Comparison of ENCODE assay signal across 15 cellular contexts in the genomic region with DNA sequence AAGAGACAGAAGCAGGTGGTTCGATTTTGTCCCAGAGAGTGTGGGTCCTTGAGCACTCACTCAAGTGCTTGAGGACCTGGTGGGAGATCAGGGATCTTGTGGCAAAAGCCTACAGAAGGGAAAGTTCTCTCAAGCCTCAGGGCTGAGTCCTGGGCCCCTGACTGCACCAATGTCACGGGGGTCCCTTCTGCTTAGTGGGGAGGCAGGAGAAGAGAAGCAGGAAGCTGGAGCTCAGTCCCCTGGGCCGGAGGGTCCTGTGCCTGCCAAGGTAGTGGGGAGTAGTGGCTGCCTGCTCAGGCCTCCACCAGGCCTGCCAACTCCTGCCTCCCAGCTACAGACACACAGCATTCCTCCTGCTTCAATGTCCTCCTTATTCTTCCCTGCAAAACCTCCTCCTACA. TPM values are rescaled to one million over a fixed set of nuclear protein-coding genes. Genes with fewer than 3 reads are reported as not detected.
DNase-seq lines count a peak whose midpoint lies in the region; ATAC-seq and TF ChIP-seq lines count a peak whose summit lies in the region.
"Had no signal": no experiment of that assay in that cellular context is flagged by ENCODE, and none has a peak within 500 bp of the region (broad histone marks: within the 10 kb centered on the region; RNA-seq: fewer than 3 reads in every experiment).

No MANE protein-coding gene starts in this region.

- TF ChIP-seq CTCF in dorsolateral prefrontal cortex (IDR thresholded peaks at IDR 0.05 in 54 of 56, conservative IDR thresholded peaks at IDR 0.05 in 2 of 56; ENCODE audit: low read depth in 1 of 56, partially characterized antibody in 56 of 56) (no peak), osteoblast (IDR thresholded peaks at IDR 0.05; ENCODE audit: extremely low read depth, low read depth, low read length) (no peak)

- ATAC-seq in activated CD8-positive, alpha-beta memory T cell treated with anti-CD3 and anti-CD28 coated beads, Interleukin-2, amount 10 ng/mL, durations not matched to agents 7 days and 5 days: no peak
- ATAC-seq in GM21515 (IDR thresholded peaks at IDR 0.05; ENCODE audit: unreplicated experiment): no peak

- no peak overlapping the region for H3K27ac Mint-ChIP-seq in activated CD8-positive, alpha-beta memory T cell treated with anti-CD3 and anti-CD28 coated beads, Interleukin-2, amount 10 ng/mL, durations not matched to agents 7 days and 5 days
- H3K27ac Mint-ChIP-seq: CD4-positive, alpha-beta memory T cell had no signal

- CTCF ChIA-PET in activated CD8-positive, alpha-beta memory T cell treated with anti-CD3 and anti-CD28 coated beads, Interleukin-2, amount 10 ng/mL, durations not matched to agents 7 days and 5 days (lab: Charles Lee): no interaction called here

- no peaks in the 10 kb centered on the region for H3K36me3 Mint-ChIP-seq in activated CD8-positive, alpha-beta memory T cell treated with anti-CD3 and anti-CD28 coated beads, Interleukin-2, amount 10 ng/mL, durations not matched to agents 7 days and 5 days

- peak overlapping the region in 30 of 59 donors; percentile 1 to 85 (median 52) for H3K27ac ChIP-seq in dorsolateral prefrontal cortex
- H3K27ac ChIP-seq in osteoblast (ENCODE audit: low read depth, low read length): no peak overlapping the region
- H3K27ac ChIP-seq: GM23248 had no signal

- H2AFZ ChIP-seq in osteoblast (ENCODE audit: low read length): no peak overlapping the region
- H2AFZ ChIP-seq: GM23248 had no signal

- H4K20me1 ChIP-seq in osteoblast (ENCODE audit: insufficient read depth, low read length): no peaks in the 10 kb centered on the region

- H3K36me3 ChIP-seq in osteoblast (ENCODE audit: insufficient read depth, low read length): no peaks in the 10 kb centered on the region

- no peak overlapping the region for H3K4me3 ChIP-seq in dorsolateral prefrontal cortex
- no peak overlapping the region for H3K4me3 ChIP-seq in osteoblast (ENCODE audit: insufficient read depth, low read length)
- H3K4me3 ChIP-seq: GM23248 had no signal

- no peak overlapping the region for H3K4me2 ChIP-seq in osteoblast (ENCODE audit: insufficient read depth, low read length)

- no peaks in the 10 kb centered on the region for H3K9me3 ChIP-seq in osteoblast (ENCODE audit: low read depth, low read length)

- H3K79me2 ChIP-seq in osteoblast (ENCODE audit: insufficient read depth, low read length): no peaks in the 10 kb centered on the region

- peaks cover 5% of the 10 kb centered on the region for H3K4me1 Mint-ChIP-seq in activated CD8-positive, alpha-beta memory T cell treated with anti-CD3 and anti-CD28 coated beads, Interleukin-2, amount 10 ng/mL, durations not matched to agents 7 days and 5 days
- H3K4me1 Mint-ChIP-seq: CD4-positive, alpha-beta memory T cell had no signal

- peak; percentile 30 for DNase-seq in activated CD8-positive, alpha-beta memory T cell treated with anti-CD3 and anti-CD28 coated beads for 24 hours
- no peak for DNase-seq in activated CD8-positive, alpha-beta memory T cell treated with anti-CD3 and anti-CD28 coated beads, Interleukin-2, amount 10 ng/mL, durations not matched to agents 7 days and 5 days
- DNase-seq in dorsolateral prefrontal cortex (no peak), osteoblast (ENCODE audit: insufficient read length, low spot score, missing footprints) (peak; percentile 1), islet precursor cell (no peak)
- DNase-seq: Calu3; CD4-positive, alpha-beta memory T cell; DMS53; GF-D8; GM23248; H7; HCEC 1CT had no signal

- H3K4me1 ChIP-seq in osteoblast (ENCODE audit: insufficient read depth, low read length): no peaks in the 10 kb centered on the region

- H3K9me3 Mint-ChIP-seq in activated CD8-positive, alpha-beta memory T cell treated with anti-CD3 and anti-CD28 coated beads, Interleukin-2, amount 10 ng/mL, durations not matched to agents 7 days and 5 days (ENCODE audit: low read depth): no peaks in the 10 kb centered on the region
- H3K9me3 Mint-ChIP-seq: CD4-positive, alpha-beta memory T cell had no signal

- H3K27me3 ChIP-seq in dorsolateral prefrontal cortex (no peaks in the 10 kb centered on the region), osteoblast (ENCODE audit: insufficient read depth, low read length) (no peaks in the 10 kb centered on the region)

- H3K27me3 Mint-ChIP-seq in activated CD8-positive, alpha-beta memory T cell treated with anti-CD3 and anti-CD28 coated beads, Interleukin-2, amount 10 ng/mL, durations not matched to agents 7 days and 5 days: no peaks in the 10 kb centered on the region

- intact Hi-C loops in dorsolateral prefrontal cortex (cut with DNase I): no loop called here

- no peak overlapping the region for H3K4me3 Mint-ChIP-seq in activated CD8-positive, alpha-beta memory T cell treated with anti-CD3 and anti-CD28 coated beads, Interleukin-2, amount 10 ng/mL, durations not matched to agents 7 days and 5 days
- H3K4me3 Mint-ChIP-seq: CD4-positive, alpha-beta memory T cell had no signal

RNA-seq across cellular contexts. Expression of a gene that starts 11.7 kb away (rescaled TPM):
- under 1 TPM; 0.26 to 0.33 TPM for total RNA-seq in activated CD8-positive, alpha-beta memory T cell treated with anti-CD3 and anti-CD28 coated beads, Interleukin-2, amount 10 ng/mL, durations not matched to agents 7 days and 5 days
- total RNA-seq in dorsolateral prefrontal cortex (1 to 10 TPM in 85 of 120 experiments, under 1 TPM in 35; 0.26 to 3.4 (median 1.3) TPM), osteoblast (under 0.01 TPM in 2 replicates)
- total RNA-seq: A172, G401 had no signal

RNA-seq across cellular contexts. Expression of a gene that starts 28.3 kb away (rescaled TPM):
- 1 to 10 TPM in 1 of 2 experiments, under 1 TPM in 1; 0.41 to 1.1 TPM for total RNA-seq in activated CD8-positive, alpha-beta memory T cell treated with anti-CD3 and anti-CD28 coated beads, Interleukin-2, amount 10 ng/mL, durations not matched to agents 7 days and 5 days
- total RNA-seq in dorsolateral prefrontal cortex (100 to 1,000 TPM in 46 of 120 experiments, 10 to 100 TPM in 74; 35.8 to 122 (median 93.2) TPM), osteoblast (16.3 and 17.4 TPM in 2 replicates)

Comparison
In these comparisons a context has a peak if more than half of its experiments do, and no peak if none do; other contexts are left out.
1. DNase-seq: peak in activated CD8-positive, alpha-beta memory T cell treated with anti-CD3 and anti-CD28 coated beads for 24 hours (single experiment) and osteoblast (single experiment); none in activated CD8-positive, alpha-beta memory T cell treated with anti-CD3 and anti-CD28 coated beads, Interleukin-2, amount 10 ng/mL, durations not matched to agents 7 days and 5 days (single experiment), dorsolateral prefrontal cortex (0 of 10) and islet precursor cell (single experiment).